25 cellular contexts compared by ENCODE assay signal in the genomic region with DNA sequence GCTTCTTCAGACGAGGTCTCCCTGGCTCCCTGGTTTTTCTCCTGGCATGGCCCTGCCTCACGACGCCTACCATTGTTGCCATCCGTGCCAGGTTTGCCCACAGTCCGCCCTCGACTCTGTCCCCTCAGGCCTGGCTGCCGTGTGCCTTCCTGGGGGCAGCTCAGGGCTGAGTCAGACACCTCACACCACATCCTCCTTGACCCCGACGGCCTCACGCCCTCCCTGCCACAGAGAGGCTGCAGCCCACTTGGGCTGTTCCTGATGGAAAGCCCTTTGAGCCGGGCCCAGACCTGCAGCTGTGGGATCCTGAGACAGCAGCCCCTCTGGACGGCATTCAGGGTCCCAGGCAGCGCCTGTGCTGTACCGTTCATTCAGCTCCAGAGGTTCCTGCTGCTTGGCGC.
A peak's percentile ranks its signal among the peaks of the same experiment; 100 is the strongest.
DNase-seq lines count a peak whose midpoint lies in the region; ATAC-seq and TF ChIP-seq lines count a peak whose summit lies in the region.
"Had no signal": no experiment of that assay in that cellular context is flagged by ENCODE, and none has a peak within 500 bp of the region (broad histone marks: within the 10 kb centered on the region; RNA-seq: fewer than 3 reads in every experiment).

No MANE protein-coding gene starts in this region.

- ATAC-seq in Panc1 (0 out of 2 replicates have a peak, but pooled peaks have one; percentile 24), GM18867 (IDR thresholded peaks at IDR 0.05; ENCODE audit: unreplicated experiment) (no peak)
- ATAC-seq in effector memory CD8-positive, alpha-beta T cell (replicated peaks): no peak
- ATAC-seq: esophagus mucosa, foreskin keratinocyte, left lobe of liver, pancreas had no signal

- H3K27me3 ChIP-seq in Panc1 (ENCODE audit: control insufficient read depth, insufficient read depth, low read length): no peaks in the 10 kb centered on the region
- H3K27me3 ChIP-seq: BLaER1, foreskin keratinocyte, pancreas, upper lobe of right lung had no signal

- POLR2A ChIA-PET in Panc1 (lab: Charles Lee): no interaction called here

- no peaks in the 10 kb centered on the region for H3K9me3 ChIP-seq in Panc1 (ENCODE audit: control insufficient read depth, insufficient read depth, low read depth, low read length)
- H3K9me3 ChIP-seq: BLaER1, pancreas, spleen, upper lobe of right lung had no signal

- DNase-seq in HK-2 (ENCODE audit: unreplicated experiment): peak; percentile 23
- no peak for DNase-seq in Panc1 (ENCODE audit: low read depth, low spot score)
- DNase-seq in glutamatergic neuron: no peak
- DNase-seq in osteocyte (ENCODE audit: extremely low spot score, unreplicated experiment): peak; percentile 80
- no peak for DNase-seq in effector memory CD8-positive, alpha-beta T cell
- DNase-seq in DMS114 treated with DMSO at 0.1 percent for 48 hours (lab: John Stamatoyannopoulos, UW; ENCODE audit: unreplicated experiment): no peak
- DNase-seq: activated CD4-positive, alpha-beta T cell treated with anti-CD3 and anti-CD28 coated beads, Interleukin-2, amount 50 U/mL, for 4 hours; activated naive CD4-positive, alpha-beta T cell treated with anti-CD3 and anti-CD28 coated beads, Interleukin-2, amount 50 U/mL, for 16 hours; amniotic stem cell; effector memory CD4-positive, alpha-beta T cell; foreskin keratinocyte; Karpas-422; mesenchymal stem cell; NCI-H1694 treated with DMSO at 0.1 percent for 48 hours; pancreas; retina; stimulated activated CD4-positive, alpha-beta T cell treated with anti-CD3 and anti-CD28 coated beads, Interleukin-2, amount 100 ng/mL, for 48 hours had no signal

- H3K27ac Mint-ChIP-seq in glutamatergic neuron (ENCODE audit: unreplicated experiment) (peak overlapping the region; percentile 68), osteocyte (ENCODE audit: unreplicated experiment) (no peak overlapping the region)
- H3K27ac Mint-ChIP-seq in effector memory CD8-positive, alpha-beta T cell: no peak overlapping the region
- H3K27ac Mint-ChIP-seq: activated T-helper 1 cell treated with anti-CD3 and anti-CD28 coated beads, Interleukin-12 subunit alpha, Interleukin-12 subunit beta, Interleukin-2, Interleukin-4 antibody, amounts not matched to agents 30 ng/mL and 10 ng/mL and 1 ng/mL, durations not matched to agents 14 hours and 24 hours and 36 hours had no signal

- H3K9me3 Mint-ChIP-seq in glutamatergic neuron (ENCODE audit: unreplicated experiment) (peaks cover 24% of the 10 kb centered on the region), osteocyte (ENCODE audit: unreplicated experiment) (no peaks in the 10 kb centered on the region)
- no peaks in the 10 kb centered on the region for H3K9me3 Mint-ChIP-seq in effector memory CD8-positive, alpha-beta T cell
- H3K9me3 Mint-ChIP-seq: activated T-helper 1 cell treated with anti-CD3 and anti-CD28 coated beads, Interleukin-12 subunit alpha, Interleukin-12 subunit beta, Interleukin-2, Interleukin-4 antibody, amounts not matched to agents 30 ng/mL and 10 ng/mL and 1 ng/mL, durations not matched to agents 14 hours and 24 hours and 36 hours had no signal

- H3K36me3 ChIP-seq in Panc1 (ENCODE audit: control insufficient read depth, insufficient read depth, low read length): no peaks in the 10 kb centered on the region
- H3K36me3 ChIP-seq: BLaER1, pancreas, spleen, upper lobe of right lung had no signal

- CTCF ChIA-PET in Panc1 (lab: Charles Lee): no interaction called here

- no peaks in the 10 kb centered on the region for H3K4me1 ChIP-seq in Panc1 (ENCODE audit: control insufficient read depth, insufficient read depth, low read length)
- H3K4me1 ChIP-seq: foreskin keratinocyte, pancreas, upper lobe of right lung had no signal

- TF ChIP-seq CTCF in Panc1 (IDR thresholded peaks at IDR 0.05): no peak
- TF ChIP-seq CTCF in glutamatergic neuron (IDR thresholded peaks at IDR 0.05; ENCODE audit: partially characterized antibody, unreplicated experiment): no peak
- no peak for TF ChIP-seq CTCF in osteocyte (IDR thresholded peaks at IDR 0.05)

- H3K36me3 Mint-ChIP-seq in glutamatergic neuron (ENCODE audit: unreplicated experiment): peaks cover 8% of the 10 kb centered on the region
- H3K36me3 Mint-ChIP-seq in osteocyte (ENCODE audit: unreplicated experiment): no peaks in the 10 kb centered on the region
- H3K36me3 Mint-ChIP-seq in effector memory CD8-positive, alpha-beta T cell (ENCODE audit: insufficient read depth): no peaks in the 10 kb centered on the region

- no peak overlapping the region for H3K27ac ChIP-seq in Panc1 (ENCODE audit: low read length)
- H3K27ac ChIP-seq: BLaER1, coronary artery, foreskin keratinocyte, pancreas, spleen, upper lobe of right lung had no signal

- H3K4me3 Mint-ChIP-seq in glutamatergic neuron (ENCODE audit: unreplicated experiment) (peak overlapping the region; percentile 11), osteocyte (ENCODE audit: unreplicated experiment) (no peak overlapping the region)
- peak overlapping the region in 1 of 2 donors; percentile 30 for H3K4me3 Mint-ChIP-seq in effector memory CD8-positive, alpha-beta T cell
- H3K4me3 Mint-ChIP-seq: activated T-helper 1 cell treated with anti-CD3 and anti-CD28 coated beads, Interleukin-12 subunit alpha, Interleukin-12 subunit beta, Interleukin-2, Interleukin-4 antibody, amounts not matched to agents 30 ng/mL and 10 ng/mL and 1 ng/mL, durations not matched to agents 14 hours and 24 hours and 36 hours had no signal

- in situ Hi-C loops in Panc1 (cut with HindIII; ENCODE audit: low pct_unique_long_range_greater_than_20kb, low sequenced_read_pairs): no loop called here

- H3K4me3 ChIP-seq in Panc1 (ENCODE audit: low read depth in 2 of 2, low read length in 2 of 2): no peak overlapping the region
- H3K4me3 ChIP-seq: BLaER1, coronary artery, pancreas, spleen, upper lobe of right lung had no signal

- intact Hi-C loops in Panc1 (cut with micrococcal nuclease; ENCODE audit: unreplicated experiment): no loop called here

- peaks cover 55% of the 10 kb centered on the region for H3K4me1 Mint-ChIP-seq in glutamatergic neuron (ENCODE audit: low read depth, unreplicated experiment)
- H3K4me1 Mint-ChIP-seq in osteocyte (ENCODE audit: unreplicated experiment): peaks cover 18% of the 10 kb centered on the region
- H3K4me1 Mint-ChIP-seq in effector memory CD8-positive, alpha-beta T cell (ENCODE audit: low read depth in 2 of 2): no peaks in the 10 kb centered on the region

- no TSS peak for BruUV-seq in Panc1 (replicated peaks; lab: Mats Ljungman, UMichigan)

- H3K27me3 Mint-ChIP-seq in glutamatergic neuron (ENCODE audit: unreplicated experiment): peaks cover 22% of the 10 kb centered on the region
- H3K27me3 Mint-ChIP-seq in osteocyte (ENCODE audit: unreplicated experiment): no peaks in the 10 kb centered on the region
- H3K27me3 Mint-ChIP-seq in effector memory CD8-positive, alpha-beta T cell: peaks cover 5 to 12% of the 10 kb centered on the region in 2 donors

Comparison
In these comparisons a context has a peak if more than half of its experiments do, and no peak if none do; other contexts are left out.
1. DNase-seq: peak in HK-2 (single experiment) and osteocyte (single experiment); none in Panc1 (single experiment), glutamatergic neuron (single experiment), effector memory CD8-positive, alpha-beta T cell (0 of 3) and DMS114 treated with DMSO at 0.1 percent for 48 hours (single experiment).